11 cellular contexts compared by ENCODE assay signal in genomic region chr18:37483221-37483971, GRCh38.
DNase-seq lines count a peak whose midpoint lies in the region; TF ChIP-seq lines count a peak whose summit lies in the region.
"Had no signal": no experiment of that assay in that cellular context is flagged by ENCODE, and none has a peak within 500 bp of the region (broad histone marks: within the 10 kb centered on the region; RNA-seq: fewer than 3 reads in every experiment).

No MANE protein-coding gene starts in this region.

- peaks cover 45% of the 10 kb centered on the region for H3K27me3 Mint-ChIP-seq in endodermal cell (ENCODE audit: insufficient read depth)

- H3K9me3 Mint-ChIP-seq in endodermal cell, result no peaks in the 10 kb centered on the region

- no peaks in the 10 kb centered on the region for H3K79me1 ChIP-seq in neuronal stem cell (ENCODE audit: low read depth, low read length)

- no peak overlapping the region for H2AFZ ChIP-seq in neuronal stem cell (ENCODE audit: low read length)

- no peaks in the 10 kb centered on the region for H3K9me3 ChIP-seq in endodermal cell (ENCODE audit: control insufficient read depth, low read length)
- no peaks in the 10 kb centered on the region for H3K9me3 ChIP-seq in neuronal stem cell (replicated peaks in 1 of 2; ENCODE audit: control insufficient read depth in 2 of 2, insufficient read depth in 1 of 2, low read depth in 1 of 2, low read length in 2 of 2)

- H3K4me3 ChIP-seq in endodermal cell (ENCODE audit: low read length), result no peak overlapping the region
- H3K4me3 ChIP-seq in neuronal stem cell (ENCODE audit: low read length in 2 of 2), result no peak overlapping the region

- no peak overlapping the region for H3K4me3 Mint-ChIP-seq in endodermal cell
- H3K4me3 Mint-ChIP-seq: naive B cell had no signal

- no peaks in the 10 kb centered on the region for H3K36me3 ChIP-seq in endodermal cell (ENCODE audit: control insufficient read depth, insufficient read depth, low read length)
- H3K36me3 ChIP-seq in neuronal stem cell (replicated peaks in 1 of 2; ENCODE audit: control insufficient read depth in 2 of 2, insufficient read depth in 2 of 2, low read length in 2 of 2), result no peaks in the 10 kb centered on the region

- no peak overlapping the region for H4K91ac ChIP-seq in neuronal stem cell (ENCODE audit: low read depth, low read length, poor library complexity)

- TF ChIP-seq CTCF in endodermal cell (conservative IDR thresholded peaks at IDR 0.05), result no peak

- DNase-seq in NCI-H524 (lab: John Stamatoyannopoulos, UW) (peak; percentile 18 to 51), NCI-H524 treated with DMSO at 0.1 percent for 48 hours (lab: John Stamatoyannopoulos, UW) (no peak), NCI-H2227 treated with DMSO at 0.1 percent for 48 hours (lab: John Stamatoyannopoulos, UW) (peak; percentile 9), endodermal cell (peak; percentile 82), neuronal stem cell (ENCODE audit: low spot score) (peak; percentile 69), NOMO-1 treated with DMSO at 0.1 percent for 48 hours (lab: John Stamatoyannopoulos, UW; ENCODE audit: unreplicated experiment) (no peak), NCI-H1694 (lab: John Stamatoyannopoulos, UW) (no peak), pons (ENCODE audit: low spot score) (no peak)
- DNase-seq: activated CD4-positive, CD25-positive, alpha-beta regulatory T cell; naive B cell; stimulated activated CD4-positive, alpha-beta T cell treated with anti-CD3 and anti-CD28 coated beads, Interleukin-4, amount 100 ng/mL, for 4 hours had no signal

- no peak overlapping the region for H3K23ac ChIP-seq in neuronal stem cell (ENCODE audit: low read depth, low read length, poor library complexity)

- H3K27ac Mint-ChIP-seq in endodermal cell, result no peak overlapping the region
- H3K27ac Mint-ChIP-seq: naive B cell had no signal

- H3K27me3 ChIP-seq in endodermal cell (ENCODE audit: control insufficient read depth, insufficient read depth, low read length, poor library complexity, severe bottlenecking) (peaks cover 46% of the 10 kb centered on the region), neuronal stem cell (ENCODE audit: control insufficient read depth in 3 of 3, insufficient read depth in 3 of 3, low read depth in 1 of 3, low read length in 3 of 3) (peaks cover 6 to 51% (median 36%) of the 10 kb centered on the region in 3 experiments)

- peaks cover 28% of the 10 kb centered on the region for H3K4me1 Mint-ChIP-seq in endodermal cell

- H3K4ac ChIP-seq in neuronal stem cell (ENCODE audit: low read length), result no peak overlapping the region

- H3K14ac ChIP-seq in neuronal stem cell (ENCODE audit: low read length), result no peak overlapping the region

- H3K4me2 ChIP-seq in neuronal stem cell (ENCODE audit: insufficient read depth, low read length, poor library complexity, severe bottlenecking), result no peak overlapping the region

- no peaks in the 10 kb centered on the region for H3K4me1 ChIP-seq in endodermal cell (ENCODE audit: control insufficient read depth, insufficient read depth, low read length)
- peaks cover 0 to 14% of the 10 kb centered on the region in 2 donors for H3K4me1 ChIP-seq in neuronal stem cell (ENCODE audit: control insufficient read depth in 2 of 2, insufficient read depth in 1 of 2, low read depth in 1 of 2, low read length in 2 of 2)

- WGBS in endodermal cell (ENCODE audit: insufficient coverage in 1 of 2, insufficient read length in 1 of 2), 2 experiments, result 35 to 52% methylated on average over 4 to 12 of the region's 12 CpGs
- WGBS in neuronal stem cell (ENCODE audit: extremely low coverage in 2 of 2, insufficient read length in 2 of 2, insufficient replicate concordance in 1 of 2), 2 donors, result no CpG with 5 or more reads among the region's 12 CpGs

- no peak overlapping the region for H2BK12ac ChIP-seq in neuronal stem cell (ENCODE audit: low read length)

- H3K27ac ChIP-seq in endodermal cell (ENCODE audit: low read depth, low read length), result no peak overlapping the region
- H3K27ac ChIP-seq in neuronal stem cell (replicated peaks; ENCODE audit: low read length), result no peak overlapping the region

- H3K9ac ChIP-seq in endodermal cell (ENCODE audit: extremely low read depth, low read length, poor library complexity, severe bottlenecking) (no peak overlapping the region), neuronal stem cell (ENCODE audit: low read depth, low read length, poor library complexity) (no peak overlapping the region)

- H2BK120ac ChIP-seq in neuronal stem cell (ENCODE audit: low read depth, low read length), result no peak overlapping the region

- no peak overlapping the region for H4K8ac ChIP-seq in neuronal stem cell (ENCODE audit: low read depth, low read length)

- no peak overlapping the region for H2AK5ac ChIP-seq in neuronal stem cell (ENCODE audit: low read depth, low read length)

- H3K18ac ChIP-seq in neuronal stem cell (ENCODE audit: low read length), result no peak overlapping the region

- no peak overlapping the region for H2BK5ac ChIP-seq in neuronal stem cell (ENCODE audit: low read length)

- no peaks in the 10 kb centered on the region for H3K36me3 Mint-ChIP-seq in endodermal cell (ENCODE audit: low read depth)

- H2BK15ac ChIP-seq in neuronal stem cell (ENCODE audit: low read length), result no peak overlapping the region

Comparison
In these comparisons a context has a peak if more than half of its experiments do, and no peak if none do; other contexts are left out.
1. DNase-seq: peak in NCI-H524 (2 of 2), NCI-H2227 treated with DMSO at 0.1 percent for 48 hours (single experiment), endodermal cell (single experiment) and neuronal stem cell (single experiment); none in NCI-H524 treated with DMSO at 0.1 percent for 48 hours (single experiment), NOMO-1 treated with DMSO at 0.1 percent for 48 hours (single experiment), NCI-H1694 (single experiment) and pons (single experiment).